ENCODE assay signal across 30 cellular contexts in the genomic region with DNA sequence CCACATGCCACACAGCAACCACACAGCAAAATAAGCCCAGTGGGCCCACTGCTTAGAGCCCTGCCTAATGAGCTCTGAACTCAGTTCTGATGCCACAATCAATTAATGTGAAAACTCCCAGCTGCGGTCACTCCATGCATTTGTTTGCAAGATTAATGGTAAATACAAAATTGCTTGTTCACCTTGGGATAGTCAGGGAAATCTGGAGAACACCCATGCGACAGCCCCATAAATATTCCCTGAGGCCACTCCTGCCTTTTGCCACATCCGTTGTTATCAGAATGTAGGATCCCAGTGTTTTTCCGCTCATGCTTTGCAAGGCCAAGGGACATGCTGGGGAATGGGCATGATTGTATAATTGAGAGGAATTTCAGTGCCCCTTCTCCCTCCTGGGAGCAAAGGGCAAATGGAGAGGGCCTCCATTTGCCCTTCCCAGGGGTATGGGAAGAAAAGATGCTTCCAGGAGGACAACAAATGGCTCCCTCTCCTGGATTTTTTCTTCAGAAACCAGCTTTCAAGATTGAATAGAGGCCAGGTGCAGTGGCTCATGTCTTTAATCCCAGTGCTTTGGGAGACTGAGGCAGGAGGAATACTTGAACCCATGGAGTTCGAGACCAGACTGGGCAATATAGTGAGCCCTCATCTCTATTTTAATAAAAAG. TPM values are rescaled to one million over a fixed set of nuclear protein-coding genes. Genes with fewer than 3 reads are reported as not detected.
"Had no signal": no experiment of that assay in that cellular context is flagged by ENCODE, and none has a peak within 500 bp of the region (broad histone marks: within the 10 kb centered on the region; RNA-seq: fewer than 3 reads in every experiment).

No MANE protein-coding gene starts in this region.

- FAIRE-seq: frontal cortex had no signal

- H3K36me3 ChIP-seq: cardiac muscle cell, colonic mucosa, ovary, suprapubic skin, tibial artery, WERI-Rb-1 had no signal

- H3K9me3 ChIP-seq: colonic mucosa, ovary had no signal

- DNase-seq: activated CD4-positive, alpha-beta memory T cell treated with anti-CD3 and anti-CD28 coated beads, Interleukin-2, amount 10 ng/mL, durations not matched to agents 7 days and 5 days; activated CD4-positive, alpha-beta T cell treated with anti-CD3 and anti-CD28 coated beads, Interleukin-2, amount 10 ng/mL, durations not matched to agents 24 days and 14 days; activated CD4-positive, CD25-positive, alpha-beta regulatory T cell treated with anti-CD3 and anti-CD28 coated beads, Interleukin-2, amount 50 U/mL, for 72 hours; activated CD8-positive, alpha-beta memory T cell treated with anti-CD3 and anti-CD28 coated beads, Interleukin-2, amount 50 U/mL, for 48 hours; activated T-cell treated with anti-CD3 and anti-CD28 coated beads, Interleukin-2, amount 50 U/mL, for 24 hours; aorta; body of pancreas; cerebellar nuclear complex; colonic mucosa; effector CD8-positive, alpha-beta T cell; islet precursor cell; left ventricle myocardium superior; mammary epithelial cell; naive B cell; nephron progenitor cell; ovary; stimulated activated CD4-positive, alpha-beta T cell treated with anti-CD3 and anti-CD28 coated beads, Interleukin-15, amount 100 ng/mL, for 24 hours; stimulated activated CD4-positive, alpha-beta T cell treated with anti-CD3 and anti-CD28 coated beads, Interleukin-2, amount 100 ng/mL, for 24 hours; stimulated activated naive CD4-positive, alpha-beta T cell; T-helper 17 cell; T1000; tibial artery; WERI-Rb-1 had no signal

- ATAC-seq: body of pancreas, left ventricle myocardium superior, T-helper 17 cell had no signal

- H3K4me3 ChIP-seq: body of pancreas, cardiac muscle cell, colonic mucosa, ovary, suprapubic skin, tibial artery had no signal

- H3K27me3 ChIP-seq: body of pancreas, cardiac muscle cell, colonic mucosa, ovary, suprapubic skin, tibial artery had no signal

- H3K36me3 Mint-ChIP-seq: activated naive CD4-positive, alpha-beta T cell treated with anti-CD3 and anti-CD28 coated beads, Interleukin-2, amount 50 U/mL, for 24 hours; mesothelial cell of epicardium had no signal

- H3K27me3 Mint-ChIP-seq: activated CD4-positive, alpha-beta memory T cell treated with anti-CD3 and anti-CD28 coated beads, Interleukin-2, amount 10 ng/mL, durations not matched to agents 7 days and 5 days; activated CD4-positive, alpha-beta T cell treated with anti-CD3 and anti-CD28 coated beads, Interleukin-2, amount 10 ng/mL, durations not matched to agents 24 days and 14 days had no signal

- H3K27ac Mint-ChIP-seq: activated CD4-positive, alpha-beta memory T cell treated with anti-CD3 and anti-CD28 coated beads, Interleukin-2, amount 10 ng/mL, durations not matched to agents 7 days and 5 days; activated CD4-positive, alpha-beta T cell treated with anti-CD3 and anti-CD28 coated beads, Interleukin-2, amount 10 ng/mL, durations not matched to agents 24 days and 14 days; activated naive CD4-positive, alpha-beta T cell treated with anti-CD3 and anti-CD28 coated beads, Interleukin-2, amount 50 U/mL, for 24 hours; activated T-cell treated with anti-CD3 and anti-CD28 coated beads, Interleukin-2, amount 50 U/mL, for 24 hours; mesothelial cell of epicardium; nephron progenitor cell; progenitor cell of endocrine pancreas; T-helper 17 cell had no signal

- H3K4me1 Mint-ChIP-seq: activated CD4-positive, alpha-beta memory T cell treated with anti-CD3 and anti-CD28 coated beads, Interleukin-2, amount 10 ng/mL, durations not matched to agents 7 days and 5 days; activated CD4-positive, alpha-beta T cell treated with anti-CD3 and anti-CD28 coated beads, Interleukin-2, amount 10 ng/mL, durations not matched to agents 24 days and 14 days; activated naive CD4-positive, alpha-beta T cell treated with anti-CD3 and anti-CD28 coated beads, Interleukin-2, amount 50 U/mL, for 24 hours; mesothelial cell of epicardium; naive B cell; T-helper 17 cell had no signal

- H3K4me1 ChIP-seq: body of pancreas, colonic mucosa, suprapubic skin had no signal

- H3K4me3 Mint-ChIP-seq: activated CD4-positive, alpha-beta memory T cell treated with anti-CD3 and anti-CD28 coated beads, Interleukin-2, amount 10 ng/mL, durations not matched to agents 7 days and 5 days; activated CD4-positive, alpha-beta T cell treated with anti-CD3 and anti-CD28 coated beads, Interleukin-2, amount 10 ng/mL, durations not matched to agents 24 days and 14 days; activated naive CD4-positive, alpha-beta T cell treated with anti-CD3 and anti-CD28 coated beads, Interleukin-2, amount 50 U/mL, for 24 hours; activated T-cell treated with anti-CD3 and anti-CD28 coated beads, Interleukin-2, amount 50 U/mL, for 24 hours; mesothelial cell of epicardium; naive B cell; nephron progenitor cell; T-helper 17 cell had no signal

- H3K27ac ChIP-seq: body of pancreas, cardiac muscle cell, colonic mucosa, ovary, suprapubic skin, WERI-Rb-1 had no signal

RNA-seq across cellular contexts. Expression of gene CMKLR1, which starts 30.8 kb away (rescaled TPM):
- total RNA-seq: activated CD4-positive, alpha-beta memory T cell treated with anti-CD3 and anti-CD28 coated beads, Interleukin-2, amount 10 ng/mL, durations not matched to agents 7 days and 5 days; activated CD4-positive, alpha-beta T cell treated with anti-CD3 and anti-CD28 coated beads, Interleukin-2, amount 10 ng/mL, durations not matched to agents 24 days and 14 days; cardiac muscle cell; progenitor cell of endocrine pancreas; renal cortical epithelial cell had no signal
- polyA plus RNA-seq: mammary epithelial cell had no signal
